Comparison of ENCODE assay signal across 8 cellular contexts in the genomic region with DNA sequence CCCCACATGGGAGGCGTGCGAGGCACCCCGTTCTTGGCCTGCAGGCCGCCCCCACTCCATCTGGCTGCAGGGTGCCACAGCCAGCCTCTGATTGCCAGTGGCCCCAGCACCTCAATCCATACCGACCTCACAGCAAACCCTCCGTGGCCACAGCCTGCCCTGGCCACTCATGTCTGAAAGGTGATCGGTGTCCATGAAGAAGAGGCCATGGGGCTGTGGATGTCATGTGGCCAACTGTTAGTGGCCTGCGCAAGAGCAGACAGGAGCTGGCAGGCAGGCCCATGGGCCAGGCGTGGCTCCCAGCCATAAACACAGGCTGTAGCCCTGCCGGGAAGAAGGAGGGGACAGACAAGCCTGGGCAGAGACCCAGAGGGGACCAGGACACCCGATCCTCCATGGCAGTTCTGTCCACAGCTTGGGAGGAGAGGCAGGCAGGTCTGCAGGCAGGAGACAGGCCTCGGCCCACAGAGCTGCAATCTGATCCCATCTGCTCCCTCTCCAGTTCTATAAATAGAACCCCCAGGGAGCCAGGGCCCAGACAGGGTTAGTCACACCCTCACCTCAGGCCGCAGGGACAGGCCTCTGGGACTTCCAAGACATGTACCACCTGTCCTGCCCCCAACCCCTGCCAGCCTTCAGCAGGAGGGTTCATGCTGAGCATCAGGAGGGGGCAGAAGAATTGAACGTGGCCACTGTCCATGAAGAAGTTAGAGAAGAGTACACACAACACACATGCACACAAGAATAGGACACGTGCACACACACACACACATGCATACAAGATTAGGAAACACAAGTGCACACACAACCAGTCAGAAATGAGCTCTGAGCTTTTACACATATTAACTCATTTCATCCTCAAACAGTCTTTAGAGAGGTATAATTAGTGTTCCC. TPM values are rescaled to one million over a fixed set of nuclear protein-coding genes. Genes with fewer than 3 reads are reported as not detected.
DNase-seq lines count a peak whose midpoint lies in the region; ATAC-seq and TF ChIP-seq lines count a peak whose summit lies in the region.

No MANE protein-coding gene starts in this region.

- peak; percentile 83 for DNase-seq in DMS53 treated with DMSO at 0.1 percent for 48 hours (lab: John Stamatoyannopoulos, UW; ENCODE audit: unreplicated experiment)
- DNase-seq in NCI-H2171 treated with DMSO at 0.1 percent for 48 hours (lab: John Stamatoyannopoulos, UW), result peak; percentile 99
- peak; percentile 45 for DNase-seq in dedifferentiated amniotic fluid mesenchymal stem cell (ENCODE audit: extremely low spot score)
- DNase-seq in mucosa of descending colon, result peak; percentile 70 to 78 (median 76)
- DNase-seq in effector CD4-positive, alpha-beta T cell, result no peak

- H3K36me3 ChIP-seq in mucosa of descending colon (ENCODE audit: low read depth), result no peaks in the 10 kb centered on the region

- TF ChIP-seq CTCF in mucosa of descending colon (IDR thresholded peaks at IDR 0.05), result no peak

- no peaks in the 10 kb centered on the region for H3K9me3 ChIP-seq in mucosa of descending colon

- ATAC-seq in mucosa of descending colon (peak; percentile 92), GM21515 (IDR thresholded peaks at IDR 0.05; ENCODE audit: unreplicated experiment) (no peak), HG02970 (IDR thresholded peaks at IDR 0.05; ENCODE audit: low FRiP score, unreplicated experiment) (no peak), HG02610 (IDR thresholded peaks at IDR 0.05; ENCODE audit: unreplicated experiment) (no peak)

- H3K4me1 ChIP-seq in mucosa of descending colon (ENCODE audit: low read depth), result peaks cover 10% of the 10 kb centered on the region

- intact Hi-C loops in mucosa of descending colon (cut with DNase I, micrococcal nuclease), result no loop called here

- no peak overlapping the region for H3K4me3 ChIP-seq in mucosa of descending colon

RNA-seq across cellular contexts. Expression of a gene that starts 16.9 kb away (rescaled TPM):
- 10 to 100 TPM; 13.9 to 28.9 (median 15.3) TPM for total RNA-seq in mucosa of descending colon
